23 cellular contexts compared by ENCODE assay signal in genomic region chr19:36081894-36082293, GRCh38. TPM values are rescaled to one million over a fixed set of nuclear protein-coding genes. Genes with fewer than 3 reads are reported as not detected.
"Had no signal": no experiment of that assay in that cellular context is flagged by ENCODE, and none has a peak within 500 bp of the region (broad histone marks: within the 10 kb centered on the region; RNA-seq: fewer than 3 reads in every experiment).

No MANE protein-coding gene starts in this region.

- H3K27ac Mint-ChIP-seq: activated B cell treated with CpG ODN at 0.5 μM for 24 hours; activated CD4-positive, alpha-beta memory T cell treated with anti-CD3 and anti-CD28 coated beads, Interleukin-2, amount 10 ng/mL, durations not matched to agents 7 days and 5 days; activated CD8-positive, alpha-beta memory T cell treated with anti-CD3 and anti-CD28 coated beads, Interleukin-2, amount 10 ng/mL, durations not matched to agents 7 days and 5 days; activated naive CD8-positive, alpha-beta T cell treated with anti-CD3 and anti-CD28 coated beads for 36 hours; activated T-helper 17 cell treated with anti-CD3 and anti-CD28 coated beads, Interleukin-2, amount 50 U/mL, for 72 hours; naive thymus-derived CD8-positive, alpha-beta T cell; stimulated activated naive B cell treated with anti-CD40 and anti-IgM and Interleukin-4, amounts not matched to agents 10 μg/mL and 1 μg/mL and 100 μg/mL, for 72 hours; T-helper 2 cell treated with Interferon-gamma antibody and Interleukin-4, amounts not matched to agents 5 μg/mL and 100 μg/mL, for 36 hours had no signal

- H3K27me3 Mint-ChIP-seq: activated B cell treated with CpG ODN at 0.5 μM for 24 hours; activated CD4-positive, alpha-beta memory T cell treated with anti-CD3 and anti-CD28 coated beads, Interleukin-2, amount 10 ng/mL, durations not matched to agents 7 days and 5 days; activated CD8-positive, alpha-beta memory T cell treated with anti-CD3 and anti-CD28 coated beads, Interleukin-2, amount 10 ng/mL, durations not matched to agents 7 days and 5 days; activated naive CD8-positive, alpha-beta T cell treated with anti-CD3 and anti-CD28 coated beads for 36 hours; activated T-helper 17 cell treated with anti-CD3 and anti-CD28 coated beads, Interleukin-2, amount 50 U/mL, for 72 hours; naive thymus-derived CD8-positive, alpha-beta T cell; stimulated activated naive B cell treated with anti-CD40 and anti-IgM and Interleukin-4, amounts not matched to agents 10 μg/mL and 1 μg/mL and 100 μg/mL, for 72 hours had no signal

- H3K9me3 Mint-ChIP-seq: activated B cell treated with CpG ODN at 0.5 μM for 24 hours; activated CD4-positive, alpha-beta memory T cell treated with anti-CD3 and anti-CD28 coated beads, Interleukin-2, amount 10 ng/mL, durations not matched to agents 7 days and 5 days; activated naive CD8-positive, alpha-beta T cell treated with anti-CD3 and anti-CD28 coated beads for 36 hours; activated T-helper 17 cell treated with anti-CD3 and anti-CD28 coated beads, Interleukin-2, amount 50 U/mL, for 72 hours; naive thymus-derived CD8-positive, alpha-beta T cell; stimulated activated naive B cell treated with anti-CD40 and anti-IgM and Interleukin-4, amounts not matched to agents 10 μg/mL and 1 μg/mL and 100 μg/mL, for 72 hours; T-helper 2 cell treated with Interferon-gamma antibody and Interleukin-4, amounts not matched to agents 5 μg/mL and 100 μg/mL, for 36 hours had no signal

- H3K4me3 ChIP-seq: gastroesophageal sphincter, heart left ventricle, SK-N-MC, thyroid gland had no signal

- H3K4me1 Mint-ChIP-seq: activated B cell treated with CpG ODN at 0.5 μM for 24 hours; activated CD4-positive, alpha-beta memory T cell treated with anti-CD3 and anti-CD28 coated beads, Interleukin-2, amount 10 ng/mL, durations not matched to agents 7 days and 5 days; activated CD8-positive, alpha-beta memory T cell treated with anti-CD3 and anti-CD28 coated beads, Interleukin-2, amount 10 ng/mL, durations not matched to agents 7 days and 5 days; activated naive CD8-positive, alpha-beta T cell treated with anti-CD3 and anti-CD28 coated beads for 36 hours; activated T-helper 17 cell treated with anti-CD3 and anti-CD28 coated beads, Interleukin-2, amount 50 U/mL, for 72 hours; naive thymus-derived CD8-positive, alpha-beta T cell; stimulated activated naive B cell treated with anti-CD40 and anti-IgM and Interleukin-4, amounts not matched to agents 10 μg/mL and 1 μg/mL and 100 μg/mL, for 72 hours had no signal

- ATAC-seq: activated CD8-positive, alpha-beta memory T cell treated with anti-CD3 and anti-CD28 coated beads, Interleukin-2, amount 10 ng/mL, durations not matched to agents 7 days and 5 days; activated T-helper 17 cell treated with anti-CD3 and anti-CD28 coated beads, Interleukin-2, amount 50 U/mL, for 72 hours; gastroesophageal sphincter; heart left ventricle; left cardiac atrium; naive thymus-derived CD8-positive, alpha-beta T cell; stimulated activated naive B cell treated with anti-CD40 and anti-IgM and Interleukin-4, amounts not matched to agents 10 μg/mL and 1 μg/mL and 100 μg/mL, for 72 hours had no signal

- DNase-seq: activated B cell treated with CpG ODN at 0.5 μM for 24 hours; activated CD4-positive, alpha-beta memory T cell treated with anti-CD3 and anti-CD28 coated beads, Interleukin-2, amount 10 ng/mL, durations not matched to agents 7 days and 5 days; activated CD4-positive, alpha-beta T cell treated with anti-CD3 and anti-CD28 coated beads for 48 hours; activated CD8-positive, alpha-beta memory T cell treated with anti-CD3 and anti-CD28 coated beads, Interleukin-2, amount 10 ng/mL, durations not matched to agents 7 days and 5 days; activated naive CD4-positive, alpha-beta T cell; activated naive CD8-positive, alpha-beta T cell treated with anti-CD3 and anti-CD28 coated beads for 36 hours; activated T-cell treated with anti-CD3 and anti-CD28 coated beads, Interleukin-2, amount 50 U/mL, for 1 hour; aorta; cerebellar nuclear complex; effector CD8-positive, alpha-beta T cell; heart left ventricle; left cardiac atrium; mesendoderm; naive thymus-derived CD8-positive, alpha-beta T cell; stimulated activated naive B cell treated with anti-CD40 and anti-IgM and Interleukin-4, amounts not matched to agents 10 μg/mL and 1 μg/mL and 100 μg/mL, for 72 hours; thyroid gland had no signal

- H3K4me3 Mint-ChIP-seq: activated B cell treated with CpG ODN at 0.5 μM for 24 hours; activated CD4-positive, alpha-beta memory T cell treated with anti-CD3 and anti-CD28 coated beads, Interleukin-2, amount 10 ng/mL, durations not matched to agents 7 days and 5 days; activated CD8-positive, alpha-beta memory T cell treated with anti-CD3 and anti-CD28 coated beads, Interleukin-2, amount 10 ng/mL, durations not matched to agents 7 days and 5 days; activated naive CD8-positive, alpha-beta T cell treated with anti-CD3 and anti-CD28 coated beads for 36 hours; activated T-helper 17 cell treated with anti-CD3 and anti-CD28 coated beads, Interleukin-2, amount 50 U/mL, for 72 hours; naive thymus-derived CD8-positive, alpha-beta T cell; stimulated activated naive B cell treated with anti-CD40 and anti-IgM and Interleukin-4, amounts not matched to agents 10 μg/mL and 1 μg/mL and 100 μg/mL, for 72 hours; T-helper 2 cell treated with Interferon-gamma antibody and Interleukin-4, amounts not matched to agents 5 μg/mL and 100 μg/mL, for 36 hours had no signal

RNA-seq across cellular contexts. Expression of gene OVOL3, which starts 29.0 kb away (rescaled TPM):
- total RNA-seq: activated B cell treated with CpG ODN at 0.5 μM for 24 hours; activated CD4-positive, alpha-beta memory T cell treated with anti-CD3 and anti-CD28 coated beads, Interleukin-2, amount 10 ng/mL, durations not matched to agents 7 days and 5 days; activated CD8-positive, alpha-beta memory T cell treated with anti-CD3 and anti-CD28 coated beads, Interleukin-2, amount 10 ng/mL, durations not matched to agents 7 days and 5 days; activated naive CD8-positive, alpha-beta T cell treated with anti-CD3 and anti-CD28 coated beads for 36 hours; activated T-helper 17 cell treated with anti-CD3 and anti-CD28 coated beads, Interleukin-2, amount 50 U/mL, for 72 hours; aorta; gastroesophageal sphincter; heart left ventricle; left cardiac atrium; lower leg skin; mucosa of gallbladder; naive thymus-derived CD8-positive, alpha-beta T cell; thyroid gland; urinary bladder had no signal
- polyA plus RNA-seq: aorta; heart left ventricle; naive thymus-derived CD8-positive, alpha-beta T cell; urinary bladder had no signal
